In the genomic region with DNA sequence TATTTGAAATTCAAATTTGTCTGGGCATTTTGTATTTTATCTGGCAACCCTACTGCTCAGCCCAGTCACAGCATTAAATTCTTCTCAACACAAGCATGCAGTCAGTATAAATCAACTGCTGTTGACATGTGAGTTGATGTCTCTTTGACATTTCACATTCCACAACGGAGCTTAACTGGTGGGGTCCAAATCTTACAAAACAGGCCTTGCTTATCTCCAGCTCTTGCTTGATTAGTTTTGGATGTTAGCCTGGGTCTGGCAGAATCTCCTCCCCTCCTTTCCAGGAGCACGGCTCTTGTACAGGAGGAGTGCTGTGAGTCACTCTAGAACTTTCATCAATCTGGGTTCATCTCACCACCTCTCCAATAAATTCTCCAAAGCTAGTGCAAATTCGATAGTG, we compare ENCODE assay signal across 24 cellular contexts.
DNase-seq lines count a peak whose midpoint lies in the region; ATAC-seq and TF ChIP-seq lines count a peak whose summit lies in the region.
"Had no signal": no experiment of that assay in that cellular context is flagged by ENCODE, and none has a peak within 500 bp of the region (broad histone marks: within the 10 kb centered on the region; RNA-seq: fewer than 3 reads in every experiment).

No MANE protein-coding gene starts in this region.

- intact Hi-C loops in left cardiac atrium (cut with DNase I) = no loop called here

- H3K9me3 ChIP-seq in adipocyte (ENCODE audit: control insufficient read depth, low read length) = peaks cover 14% of the 10 kb centered on the region
- peaks cover 10% of the 10 kb centered on the region for H3K9me3 ChIP-seq in MG63
- H3K9me3 ChIP-seq: body of pancreas had no signal

- H3K4me3 ChIP-seq in adipocyte (ENCODE audit: low read length) = no peak overlapping the region
- H3K4me3 ChIP-seq in MG63 = no peak overlapping the region
- H3K4me3 ChIP-seq: body of pancreas, skin epidermis had no signal

- H3K27me3 ChIP-seq in adipocyte (replicated peaks; ENCODE audit: control insufficient read depth, insufficient read depth, low read length) (no peaks in the 10 kb centered on the region), MG63 (peaks cover 6% of the 10 kb centered on the region)
- H3K27me3 ChIP-seq: body of pancreas had no signal

- peak; percentile 17 for DNase-seq in AG20443 (ENCODE audit: low spot score)
- peak; percentile 10 for DNase-seq in adipocyte (ENCODE audit: low read depth)
- no peak for DNase-seq in left cardiac atrium
- no peak for DNase-seq in omental fat pad (ENCODE audit: low spot score)
- no peak for DNase-seq in middle frontal gyrus (ENCODE audit: extremely low spot score, low spot score)
- DNase-seq in MG63 = no peak
- no peak for DNase-seq in cortex of kidney (lab: John Stamatoyannopoulos, UW)
- DNase-seq: activated effector memory CD4-positive, alpha-beta T cell treated with Interleukin-2 at 50 U/mL for 16 hours; activated T-cell treated with anti-CD3 and anti-CD28 coated beads for 4 hours; body of pancreas; C1 segment of cervical spinal cord; DMS79 treated with DMSO at 0.1 percent for 48 hours; head of caudate nucleus; KBM-7; mesenchymal stem cell; NCI-H1436; NCI-H446; OCI-M1; T-helper 17 cell had no signal

- no peak overlapping the region for H3K9ac ChIP-seq in adipocyte (ENCODE audit: low read length)

- ATAC-seq in left cardiac atrium (peak; percentile 92 to 99), omental fat pad (ENCODE audit: low FRiP score) (peak; percentile 86), GM19395 (IDR thresholded peaks at IDR 0.05; ENCODE audit: unreplicated experiment) (no peak)
- ATAC-seq: body of pancreas; HCT116; natural killer cell treated with Interleukin-12 subunit alpha and Interleukin-12 subunit beta and Interleukin-15 and Interleukin-18, amount 100 ng/mL, for 72 hours; SK-N-SH treated with all-trans-retinoic acid at 6 μM for 48 hours; T-helper 17 cell had no signal

- TF ChIP-seq CTCF in omental fat pad (IDR thresholded peaks at IDR 0.05) = no peak

- H3K36me3 ChIP-seq in adipocyte (ENCODE audit: control insufficient read depth, insufficient read depth, low read length, severe bottlenecking) (no peaks in the 10 kb centered on the region), MG63 (no peaks in the 10 kb centered on the region; the same call in none of the 2 replicates)

- H3K4me1 ChIP-seq in adipocyte (ENCODE audit: control insufficient read depth, insufficient read depth, low read length) = peaks cover 9% of the 10 kb centered on the region
- H3K4me1 ChIP-seq: body of pancreas had no signal

Comparison
In these comparisons a context has a peak if more than half of its experiments do, and no peak if none do; other contexts are left out.
1. DNase-seq: peak in AG20443 (single experiment) and adipocyte (single experiment); none in left cardiac atrium (single experiment), omental fat pad (single experiment), middle frontal gyrus (single experiment), MG63 (single experiment) and cortex of kidney (single experiment).